In genomic region chr1:19606817-19607706, GRCh38 we compare ENCODE assay signal across 1 cellular context.
TF ChIP-seq lines count a peak whose summit lies in the region.

No MANE protein-coding gene starts in this region.

TF ChIP-seq in endothelial cell of umbilical vein, 7 proteins besides CTCF, POLR2A, EP300 and RAD21 (continued from another document):
- TF ChIP-seq MAX (IDR thresholded peaks at IDR 0.05; ENCODE audit: insufficient read depth, insufficient read length) (no peak), EZH2 (IDR thresholded peaks at IDR 0.05; ENCODE audit: borderline replicate concordance, low read depth, low read length, severe bottlenecking) (no peak), FOS (IDR thresholded peaks at IDR 0.05; ENCODE audit: borderline replicate concordance, insufficient read depth, low read length) (no peak), POLR2AphosphoS5 (IDR thresholded peaks at IDR 0.05; ENCODE audit: insufficient read depth, low read depth, low read length) (no peak)
